ENCODE assay signal across 1 cellular context in genomic region chr13:84400711-84401110, GRCh38.
TF ChIP-seq lines count a peak whose summit lies in the region.

No MANE protein-coding gene starts in this region.

TF ChIP-seq in SK-N-SH, 30 proteins besides CTCF, POLR2A, EP300 and RAD21 (continued from another document):
- TF ChIP-seq USF2 (IDR thresholded peaks at IDR 0.05; ENCODE audit: borderline replicate concordance, low read depth, low read length) (no peak), ELF1 (IDR thresholded peaks at IDR 0.05) (no peak), RXRA (IDR thresholded peaks at IDR 0.05; ENCODE audit: borderline replicate concordance, low read depth) (peak; percentile 37; the same call in 1 of the 2 replicates), NRF1 (IDR thresholded peaks at IDR 0.05; ENCODE audit: low read depth, low read length) (no peak), MEF2A (IDR thresholded peaks at IDR 0.05; ENCODE audit: borderline replicate concordance, low read depth) (peak; percentile 48; the same call in 1 of the 2 replicates), REST (IDR thresholded peaks at IDR 0.05; ENCODE audit: low read depth, low read length) (no peak)
